Comparison of ENCODE assay signal across 11 cellular contexts in the genomic region with DNA sequence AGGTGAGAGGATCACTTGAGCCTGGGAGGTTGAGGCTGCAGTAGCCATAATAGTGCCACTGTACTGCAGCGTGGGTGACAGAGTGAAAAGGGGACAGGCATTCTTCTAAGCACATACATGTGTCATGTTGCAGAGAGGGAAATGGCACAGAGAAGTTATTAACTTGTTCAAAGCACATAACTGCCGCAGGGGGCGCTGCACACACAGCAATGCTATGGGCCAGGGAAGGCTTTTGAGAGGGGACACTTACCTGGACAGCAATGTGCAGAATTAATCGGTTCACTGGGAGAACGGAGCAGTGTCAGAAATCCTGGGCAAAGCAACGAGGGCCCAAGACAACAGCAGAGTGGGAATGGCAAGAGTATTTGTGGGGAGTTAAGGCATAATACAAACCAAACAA. TPM values are rescaled to one million over a fixed set of nuclear protein-coding genes. Genes with fewer than 3 reads are reported as not detected.
DNase-seq lines count a peak whose midpoint lies in the region; ATAC-seq and TF ChIP-seq lines count a peak whose summit lies in the region.
"Had no signal": no experiment of that assay in that cellular context is flagged by ENCODE, and none has a peak within 500 bp of the region (broad histone marks: within the 10 kb centered on the region; RNA-seq: fewer than 3 reads in every experiment).

No MANE protein-coding gene starts in this region.

- no peak overlapping the region for H3K18ac ChIP-seq in trophoblast cell (ENCODE audit: low read length)

- H3K27me3 Mint-ChIP-seq in activated CD4-positive, alpha-beta T cell treated with anti-CD3 and anti-CD28 coated beads for 36 hours = peaks cover 5% of the 10 kb centered on the region

- H3K36me3 Mint-ChIP-seq in activated CD4-positive, alpha-beta T cell treated with anti-CD3 and anti-CD28 coated beads for 36 hours (ENCODE audit: low read depth) = no peaks in the 10 kb centered on the region
- H3K36me3 Mint-ChIP-seq: activated naive CD4-positive, alpha-beta T cell treated with anti-CD3 and anti-CD28 coated beads, Interleukin-2, amount 10 ng/mL, durations not matched to agents 7 days and 5 days; stimulated activated memory B cell treated with anti-CD40 and anti-IgM and Interleukin-4, amounts not matched to agents 10 μg/mL and 1 μg/mL and 100 μg/mL, for 72 hours had no signal

- no peak overlapping the region for H2BK12ac ChIP-seq in trophoblast cell (ENCODE audit: low read length)

- no peak overlapping the region for H3K14ac ChIP-seq in trophoblast cell (ENCODE audit: low read length)

- no peak overlapping the region for H2AK5ac ChIP-seq in trophoblast cell (ENCODE audit: low read length)

- peaks cover 17% of the 10 kb centered on the region for H3K79me1 ChIP-seq in trophoblast cell (ENCODE audit: low read length)

- TF ChIP-seq RAD21 in Ishikawa (IDR thresholded peaks at IDR 0.05; ENCODE audit: low read depth) = peak; percentile 70

- no peak overlapping the region for H3K27ac Mint-ChIP-seq in activated CD4-positive, alpha-beta T cell treated with anti-CD3 and anti-CD28 coated beads for 36 hours
- H3K27ac Mint-ChIP-seq: activated naive CD4-positive, alpha-beta T cell treated with anti-CD3 and anti-CD28 coated beads, Interleukin-2, amount 10 ng/mL, durations not matched to agents 7 days and 5 days; stimulated activated memory B cell treated with anti-CD40 and anti-IgM and Interleukin-4, amounts not matched to agents 10 μg/mL and 1 μg/mL and 100 μg/mL, for 72 hours had no signal

- TF ChIP-seq CTCF in colonic mucosa (IDR thresholded peaks at IDR 0.05) = no peak

- H3K4me1 ChIP-seq in colonic mucosa = no peaks in the 10 kb centered on the region
- peaks cover 13 to 15% of the 10 kb centered on the region in 2 experiments for H3K4me1 ChIP-seq in trophoblast cell (ENCODE audit: control insufficient read depth in 1 of 2, insufficient read depth in 2 of 2, low read length in 2 of 2)

- H3K36me3 ChIP-seq in colonic mucosa (no peaks in the 10 kb centered on the region), trophoblast cell (ENCODE audit: control insufficient read depth in 1 of 2, insufficient read depth in 2 of 2, low read length in 2 of 2) (no peaks in the 10 kb centered on the region)

- no peak overlapping the region for H3K23ac ChIP-seq in trophoblast cell (ENCODE audit: low read length)

- H3K27me3 ChIP-seq in colonic mucosa = no peaks in the 10 kb centered on the region
- no peaks in the 10 kb centered on the region for H3K27me3 ChIP-seq in trophoblast cell (ENCODE audit: insufficient read depth, low read length)

- H3K4ac ChIP-seq in trophoblast cell (ENCODE audit: low read depth, low read length) = no peak overlapping the region

- no peaks in the 10 kb centered on the region for H3K9me3 Mint-ChIP-seq in activated CD4-positive, alpha-beta T cell treated with anti-CD3 and anti-CD28 coated beads for 36 hours (ENCODE audit: low read depth)
- H3K9me3 Mint-ChIP-seq: activated naive CD4-positive, alpha-beta T cell treated with anti-CD3 and anti-CD28 coated beads, Interleukin-2, amount 10 ng/mL, durations not matched to agents 7 days and 5 days had no signal

- ATAC-seq in activated CD4-positive, alpha-beta T cell treated with anti-CD3 and anti-CD28 coated beads for 36 hours = no peak
- ATAC-seq in GM21786 (IDR thresholded peaks at IDR 0.05; ENCODE audit: unreplicated experiment) = no peak
- ATAC-seq: left ventricle myocardium superior; stimulated activated memory B cell treated with anti-CD40 and anti-IgM and Interleukin-4, amounts not matched to agents 10 μg/mL and 1 μg/mL and 100 μg/mL, for 72 hours had no signal

- peak; percentile 37 for DNase-seq in activated CD4-positive, alpha-beta T cell treated with anti-CD3 and anti-CD28 coated beads for 36 hours
- DNase-seq in activated CD4-positive, alpha-beta T cell treated with anti-CD3 and anti-CD28 coated beads for 1 hour = no peak
- DNase-seq in colonic mucosa = peak; percentile 41
- DNase-seq in trophoblast cell = peak; percentile 38 to 60
- DNase-seq in stimulated activated naive CD4-positive, alpha-beta T cell treated with Interleukin-2 at 50 U/mL for 16 hours (lab: John Stamatoyannopoulos, UW) = no peak
- no peak for DNase-seq in GDM1 (lab: John Stamatoyannopoulos, UW)
- DNase-seq: activated naive CD4-positive, alpha-beta T cell treated with anti-CD3 and anti-CD28 coated beads, Interleukin-2, amount 10 ng/mL, durations not matched to agents 7 days and 5 days; left ventricle myocardium superior had no signal

- no peak overlapping the region for H3K4me3 ChIP-seq in colonic mucosa
- H3K4me3 ChIP-seq in trophoblast cell (ENCODE audit: low read depth, low read length) = no peak overlapping the region

- intact Hi-C loops in activated CD4-positive, alpha-beta T cell treated with anti-CD3 and anti-CD28 coated beads for 36 hours (cut with DNase I, micrococcal nuclease) = no loop called here
- intact Hi-C loops in colonic mucosa (cut with DNase I) = no loop called here

- no CpG with 5 or more reads among the region's 6 CpGs for WGBS in trophoblast cell (ENCODE audit: extremely low coverage, insufficient coverage, insufficient read length)

- H2BK5ac ChIP-seq in trophoblast cell (ENCODE audit: low read depth, low read length, poor library complexity) = no peak overlapping the region

- no peak overlapping the region for H4K12ac ChIP-seq in trophoblast cell (ENCODE audit: low read depth, low read length)

- no peak overlapping the region for H4K91ac ChIP-seq in trophoblast cell (ENCODE audit: low read depth, low read length)

- no peak overlapping the region for H2AFZ ChIP-seq in trophoblast cell (ENCODE audit: insufficient read depth, low read length, poor library complexity)

- no peaks in the 10 kb centered on the region for H3K79me2 ChIP-seq in trophoblast cell (ENCODE audit: control insufficient read depth, insufficient read depth, low read length, poor library complexity)

- H3K27ac ChIP-seq in colonic mucosa (no peak overlapping the region), trophoblast cell (ENCODE audit: low read depth, low read length) (no peak overlapping the region)

- CTCF ChIA-PET in activated CD4-positive, alpha-beta T cell treated with anti-CD3 and anti-CD28 coated beads for 36 hours (lab: Charles Lee) = interaction anchor here (0.7 kb wide), 1 partner anchor 57 kb away, joined by 6 read pairs; no protein-coding TSS in a partner anchor

- no peaks in the 10 kb centered on the region for H3K4me1 Mint-ChIP-seq in activated CD4-positive, alpha-beta T cell treated with anti-CD3 and anti-CD28 coated beads for 36 hours
- H3K4me1 Mint-ChIP-seq: activated naive CD4-positive, alpha-beta T cell treated with anti-CD3 and anti-CD28 coated beads, Interleukin-2, amount 10 ng/mL, durations not matched to agents 7 days and 5 days; stimulated activated memory B cell treated with anti-CD40 and anti-IgM and Interleukin-4, amounts not matched to agents 10 μg/mL and 1 μg/mL and 100 μg/mL, for 72 hours had no signal

- H2BK120ac ChIP-seq in trophoblast cell (ENCODE audit: insufficient read depth, low read length, poor library complexity) = no peak overlapping the region

- TF ChIP-seq EP300 in Ishikawa (IDR thresholded peaks at IDR 0.05; ENCODE audit: borderline replicate concordance) = no peak

- H3K4me3 Mint-ChIP-seq in activated CD4-positive, alpha-beta T cell treated with anti-CD3 and anti-CD28 coated beads for 36 hours = no peak overlapping the region
- H3K4me3 Mint-ChIP-seq: activated naive CD4-positive, alpha-beta T cell treated with anti-CD3 and anti-CD28 coated beads, Interleukin-2, amount 10 ng/mL, durations not matched to agents 7 days and 5 days; stimulated activated memory B cell treated with anti-CD40 and anti-IgM and Interleukin-4, amounts not matched to agents 10 μg/mL and 1 μg/mL and 100 μg/mL, for 72 hours had no signal

- H3K9ac ChIP-seq in colonic mucosa (ENCODE audit: low read depth in 2 of 2, low read length in 2 of 2) (no peak overlapping the region), trophoblast cell (ENCODE audit: low read length) (no peak overlapping the region)

- H3K4me2 ChIP-seq in trophoblast cell (ENCODE audit: low read length) = no peak overlapping the region

- H4K8ac ChIP-seq in trophoblast cell (ENCODE audit: low read depth, low read length) = no peak overlapping the region

- no peaks in the 10 kb centered on the region for H3K9me3 ChIP-seq in colonic mucosa
- H3K9me3 ChIP-seq in trophoblast cell (ENCODE audit: insufficient read depth, low read depth, low read length) = no peaks in the 10 kb centered on the region

- POLR2A ChIA-PET in activated CD4-positive, alpha-beta T cell treated with anti-CD3 and anti-CD28 coated beads for 36 hours (lab: Charles Lee) = no interaction called here

TF ChIP-seq in Ishikawa, 13 proteins besides CTCF, POLR2A, EP300 and RAD21:
- no peak for TF ChIP-seq CREB1 (IDR thresholded peaks at IDR 0.05; ENCODE audit: low read depth)
- peak; percentile 47 for TF ChIP-seq TEAD4 (IDR thresholded peaks at IDR 0.05)

RNA-seq across cellular contexts. Expression of a gene that starts 2.4 kb away (rescaled TPM):
- total RNA-seq in activated CD4-positive, alpha-beta T cell treated with anti-CD3 and anti-CD28 coated beads for 36 hours = not detected
- total RNA-seq in colonic mucosa = not detected
- polyA plus RNA-seq in trophoblast cell (2013) = not detected in 2 replicates
- total RNA-seq: left ventricle myocardium superior had no signal

RNA-seq across cellular contexts. Expression of a gene that starts 19.9 kb away (rescaled TPM):
- total RNA-seq in activated CD4-positive, alpha-beta T cell treated with anti-CD3 and anti-CD28 coated beads for 36 hours = not detected
- not detected for total RNA-seq in colonic mucosa
- not detected in 2 replicates for polyA plus RNA-seq in trophoblast cell (2013)
- total RNA-seq: left ventricle myocardium superior had no signal

RNA-seq across cellular contexts. Expression of a gene that starts 23.5 kb away (rescaled TPM):
- not detected for total RNA-seq in activated CD4-positive, alpha-beta T cell treated with anti-CD3 and anti-CD28 coated beads for 36 hours
- not detected for total RNA-seq in colonic mucosa
- not detected in 2 replicates for polyA plus RNA-seq in trophoblast cell (2013)
- total RNA-seq: left ventricle myocardium superior had no signal

RNA-seq across cellular contexts. Expression of a gene that starts 30.3 kb away (rescaled TPM):
- total RNA-seq in activated CD4-positive, alpha-beta T cell treated with anti-CD3 and anti-CD28 coated beads for 36 hours = not detected
- 10 to 100 TPM in 1 of 2 donors, 1 to 10 TPM in 1; 6.4 to 19.6 TPM for total RNA-seq in colonic mucosa
- polyA plus RNA-seq in trophoblast cell (2013) = 8.2 and 8.7 TPM in 2 replicates

Comparison
In these comparisons a context has a peak if more than half of its experiments do, and no peak if none do; other contexts are left out.
1. DNase-seq: peak in activated CD4-positive, alpha-beta T cell treated with anti-CD3 and anti-CD28 coated beads for 36 hours (single experiment), colonic mucosa (single experiment) and trophoblast cell (2 of 2); none in activated CD4-positive, alpha-beta T cell treated with anti-CD3 and anti-CD28 coated beads for 1 hour (single experiment), stimulated activated naive CD4-positive, alpha-beta T cell treated with Interleukin-2 at 50 U/mL for 16 hours (single experiment) and GDM1 (single experiment).